ENCODE assay signal across 20 cellular contexts in genomic region chr2:22683911-22684310, GRCh38.
A peak's percentile ranks its signal among the peaks of the same experiment; 100 is the strongest.
DNase-seq lines count a peak whose midpoint lies in the region; ATAC-seq and TF ChIP-seq lines count a peak whose summit lies in the region.
"Had no signal": no experiment of that assay in that cellular context is flagged by ENCODE, and none has a peak within 500 bp of the region (broad histone marks: within the 10 kb centered on the region; RNA-seq: fewer than 3 reads in every experiment).

No MANE protein-coding gene starts in this region.

- DNase-seq in NCI-H1105 treated with DMSO at 0.1 percent for 48 hours (lab: John Stamatoyannopoulos, UW) (peak; percentile 10), NCI-H1105 (lab: John Stamatoyannopoulos, UW) (no peak), NCI-H2081 treated with DMSO at 0.1 percent for 48 hours (lab: John Stamatoyannopoulos, UW) (peak; percentile 90), NCI-H526 treated with DMSO at 0.1 percent for 48 hours (lab: John Stamatoyannopoulos, UW) (peak; percentile 98), SKM-1 (lab: John Stamatoyannopoulos, UW; ENCODE audit: unreplicated experiment) (no peak), upper lobe of right lung (no peak), lower leg skin (ENCODE audit: low spot score in 2 of 2) (no peak), anterior cingulate cortex (lab: John Stamatoyannopoulos, UW) (no peak)
- DNase-seq: AML-193; C1 segment of cervical spinal cord; CD8-positive, alpha-beta memory T cell; EL; GF-D8; MM.1S; NCI-H187; T-helper 9 cell had no signal

- TF ChIP-seq CTCF in upper lobe of right lung (IDR thresholded peaks at IDR 0.05), result no peak
- TF ChIP-seq CTCF in lower leg skin (IDR thresholded peaks at IDR 0.05), result no peak

- H3K27ac ChIP-seq in upper lobe of right lung, result no peak overlapping the region
- H3K27ac ChIP-seq: 22Rv1, SJSA1 had no signal

- H3K27me3 ChIP-seq in upper lobe of right lung, result no peaks in the 10 kb centered on the region
- H3K27me3 ChIP-seq: SJSA1 had no signal

- ATAC-seq in upper lobe of right lung, result no peak
- ATAC-seq: K562, Right ventricle myocardium inferior had no signal

- 43 to 56% methylated on average over 1 of the region's 1 CpG for WGBS in lower leg skin, 2 donors

- H3K4me3 ChIP-seq in upper lobe of right lung (no peak overlapping the region), lower leg skin (ENCODE audit: low read depth, poor library complexity, severe bottlenecking) (no peak overlapping the region)
- H3K4me3 ChIP-seq: K562, SJSA1 had no signal

- TF ChIP-seq POLR2A in lower leg skin (IDR thresholded peaks at IDR 0.05), result no peak

- no peaks in the 10 kb centered on the region for H3K9me3 ChIP-seq in upper lobe of right lung
- H3K9me3 ChIP-seq: SJSA1 had no signal

- intact Hi-C loops in upper lobe of right lung (cut with DNase I) (no loop called here), lower leg skin (cut with DNase I; ENCODE audit: low total_unique reads) (no loop called here)

- no peaks in the 10 kb centered on the region for H3K36me3 ChIP-seq in upper lobe of right lung
- H3K36me3 ChIP-seq: SJSA1 had no signal

- no peaks in the 10 kb centered on the region for H3K4me1 ChIP-seq in upper lobe of right lung
- H3K4me1 ChIP-seq: SJSA1 had no signal

Comparison
In these comparisons a context has a peak if more than half of its experiments do, and no peak if none do; other contexts are left out.
1. DNase-seq: peak in NCI-H1105 treated with DMSO at 0.1 percent for 48 hours (single experiment), NCI-H2081 treated with DMSO at 0.1 percent for 48 hours (single experiment) and NCI-H526 treated with DMSO at 0.1 percent for 48 hours (single experiment); none in NCI-H1105 (single experiment), SKM-1 (single experiment), upper lobe of right lung (single experiment), lower leg skin (0 of 2) and anterior cingulate cortex (0 of 58).